Comparison of ENCODE assay signal across 7 cellular contexts in genomic region chr17:40123811-40124114, GRCh38. TPM values are rescaled to one million over a fixed set of nuclear protein-coding genes. Genes with fewer than 3 reads are reported as not detected.
DNase-seq lines count a peak whose midpoint lies in the region; ATAC-seq, FAIRE-seq and TF ChIP-seq lines count a peak whose summit lies in the region.

No MANE protein-coding gene starts in this region.

- peak overlapping the region; percentile 69 for H3K4me3 ChIP-seq in HUES64 (ENCODE audit: low read length)
- peak overlapping the region; percentile 70 to 99 (median 97) for H3K4me3 ChIP-seq in keratinocyte (ENCODE audit: control insufficient read depth in 2 of 3, extremely low read depth in 1 of 3, insufficient read depth in 2 of 3, low read depth in 1 of 3, low read length in 3 of 3)
- peak overlapping the region; percentile 88 to 97 for H3K4me3 ChIP-seq in stomach smooth muscle (ENCODE audit: low read length in 2 of 2)

- H4K20me1 ChIP-seq in keratinocyte (ENCODE audit: control insufficient read depth, extremely low read depth, insufficient read depth, low read length) = peaks cover 9% of the 10 kb centered on the region

- no peaks in the 10 kb centered on the region for H3K9me3 ChIP-seq in HUES64 (ENCODE audit: insufficient read depth, low read depth, low read length)
- no peaks in the 10 kb centered on the region for H3K9me3 ChIP-seq in keratinocyte (ENCODE audit: control insufficient read depth, low read depth, low read length)
- no peaks in the 10 kb centered on the region for H3K9me3 ChIP-seq in stomach smooth muscle (ENCODE audit: control insufficient read depth in 2 of 2, low read length in 2 of 2)

- no peaks in the 10 kb centered on the region for H3K9me3 Mint-ChIP-seq in activated naive CD8-positive, alpha-beta T cell treated with anti-CD3 and anti-CD28 coated beads, Interleukin-2, amount 10 ng/mL, durations not matched to agents 7 days and 5 days

- no peak for TF ChIP-seq CTCF in keratinocyte (optimal IDR thresholded peaks at IDR 0.05 in 1 of 3, IDR thresholded peaks at IDR 0.05 in 1 of 3, conservative IDR thresholded peaks at IDR 0.05 in 1 of 3; ENCODE audit: extremely low read depth in 1 of 3, insufficient read depth in 2 of 3, low read length in 3 of 3)

- H3K9ac ChIP-seq in HUES64 (ENCODE audit: low read depth, low read length) (peak overlapping the region; percentile 82; the same call in 1 of the 2 replicates), keratinocyte (ENCODE audit: control insufficient read depth, extremely low read depth, insufficient read depth, low read length) (peak overlapping the region; percentile 75), stomach smooth muscle (ENCODE audit: low read length in 2 of 2) (peak overlapping the region; percentile 84 to 86)

- no peaks in the 10 kb centered on the region for H3K9me1 ChIP-seq in keratinocyte (ENCODE audit: control insufficient read depth, extremely low read depth, insufficient read depth, low read length)

- H3K4me3 Mint-ChIP-seq in activated naive CD8-positive, alpha-beta T cell treated with anti-CD3 and anti-CD28 coated beads, Interleukin-2, amount 10 ng/mL, durations not matched to agents 7 days and 5 days = peak overlapping the region; percentile 93

- H2AFZ ChIP-seq in keratinocyte (ENCODE audit: control insufficient read depth, low read length) = no peak overlapping the region

- H3K27ac Mint-ChIP-seq in activated naive CD8-positive, alpha-beta T cell treated with anti-CD3 and anti-CD28 coated beads, Interleukin-2, amount 10 ng/mL, durations not matched to agents 7 days and 5 days = peak overlapping the region; percentile 89

- H3K27me3 ChIP-seq in HUES64 (ENCODE audit: insufficient read depth, low read length) = no peaks in the 10 kb centered on the region
- no peaks in the 10 kb centered on the region for H3K27me3 ChIP-seq in keratinocyte (ENCODE audit: control insufficient read depth, extremely low read depth, insufficient read depth, low read length)
- H3K27me3 ChIP-seq in stomach smooth muscle (ENCODE audit: control insufficient read depth in 1 of 2, insufficient read depth in 2 of 2, low read length in 2 of 2) = no peaks in the 10 kb centered on the region

- peak overlapping the region; percentile 99 for H3K4me2 ChIP-seq in keratinocyte (ENCODE audit: control insufficient read depth, extremely low read depth, insufficient read depth, low read depth, low read length)

- H3K36me3 Mint-ChIP-seq in activated naive CD8-positive, alpha-beta T cell treated with anti-CD3 and anti-CD28 coated beads, Interleukin-2, amount 10 ng/mL, durations not matched to agents 7 days and 5 days = peaks cover 23% of the 10 kb centered on the region

- POLR2A ChIA-PET in activated naive CD8-positive, alpha-beta T cell treated with anti-CD3 and anti-CD28 coated beads, Interleukin-2, amount 10 ng/mL, durations not matched to agents 7 days and 5 days (lab: Charles Lee) = interaction anchor here (0.6 to 5.6 kb wide), 13 partner anchors 10 to 1807 kb away, joined by 3 to 48 read pairs (median 5); partner anchors contain the start of genes CASC3, CDC6, ODAD4 and PSMD3

- H3K36me3 ChIP-seq in HUES64 (ENCODE audit: insufficient read depth, low read length) (peaks cover 43% of the 10 kb centered on the region), keratinocyte (ENCODE audit: control insufficient read depth in 2 of 2, extremely low read depth in 1 of 2, insufficient read depth in 2 of 2, low read length in 2 of 2) (peaks cover 7 to 21% of the 10 kb centered on the region in 2 experiments), stomach smooth muscle (ENCODE audit: control insufficient read depth in 2 of 2, insufficient read depth in 2 of 2, low read length in 2 of 2) (peaks cover 12% of the 10 kb centered on the region in 2 donors)

- H3K79me2 ChIP-seq in keratinocyte (ENCODE audit: control insufficient read depth, insufficient read depth, low read length) = peaks cover 65% of the 10 kb centered on the region

- H3K4me1 ChIP-seq in HUES64 (ENCODE audit: insufficient read depth, low read length) = peaks cover 9% of the 10 kb centered on the region
- H3K4me1 ChIP-seq in keratinocyte (ENCODE audit: control insufficient read depth, extremely low read depth, insufficient read depth, low read length) = peaks cover 19% of the 10 kb centered on the region
- peaks cover 27% of the 10 kb centered on the region for H3K4me1 ChIP-seq in stomach smooth muscle (ENCODE audit: control insufficient read depth, insufficient read depth, low read length)

- DNase-seq in activated naive CD8-positive, alpha-beta T cell treated with anti-CD3 and anti-CD28 coated beads, Interleukin-2, amount 10 ng/mL, durations not matched to agents 7 days and 5 days = no peak
- no peak for DNase-seq in keratinocyte (ENCODE audit: low read depth, low spot score)
- DNase-seq in NCI-H774 (lab: John Stamatoyannopoulos, UW) = no peak

- no peak for ATAC-seq in activated naive CD8-positive, alpha-beta T cell treated with anti-CD3 and anti-CD28 coated beads, Interleukin-2, amount 10 ng/mL, durations not matched to agents 7 days and 5 days (ENCODE audit: low read depth)
- no peak for ATAC-seq in HG03045 (IDR thresholded peaks at IDR 0.05; ENCODE audit: unreplicated experiment)
- ATAC-seq in HG03039 (IDR thresholded peaks at IDR 0.05; ENCODE audit: unreplicated experiment) = no peak

- no peak for FAIRE-seq in keratinocyte (lab: Jason Lieb, UNC)

- dilution Hi-C loops in keratinocyte (cut with MboI; ENCODE audit: extremely low pct_ligation_motif_present, low sequenced_read_pairs) = no loop called here

- no peak overlapping the region; the same call in 1 of the 2 replicates for H3K27ac ChIP-seq in HUES64 (ENCODE audit: low read depth, low read length)
- H3K27ac ChIP-seq in keratinocyte (ENCODE audit: control insufficient read depth, insufficient read depth, low read length) = peak overlapping the region; percentile 73
- peak overlapping the region; percentile 85 for H3K27ac ChIP-seq in stomach smooth muscle (ENCODE audit: low read length)

- no CpG with 5 or more reads among the region's 2 CpGs for WGBS in HUES64

- no peaks in the 10 kb centered on the region for H3K27me3 Mint-ChIP-seq in activated naive CD8-positive, alpha-beta T cell treated with anti-CD3 and anti-CD28 coated beads, Interleukin-2, amount 10 ng/mL, durations not matched to agents 7 days and 5 days

- peaks cover 30% of the 10 kb centered on the region for H3K4me1 Mint-ChIP-seq in activated naive CD8-positive, alpha-beta T cell treated with anti-CD3 and anti-CD28 coated beads, Interleukin-2, amount 10 ng/mL, durations not matched to agents 7 days and 5 days

RNA-seq across cellular contexts. Expression of gene MSL1, which starts 2.0 kb away (rescaled TPM):
- 59.7 TPM for polyA plus RNA-seq in HUES64 (2013, experiment 1 of 2)
- polyA plus RNA-seq in HUES64 (2013, experiment 2 of 2) = 65.8 TPM
- 100 to 1,000 TPM; 107 to 110 TPM for total RNA-seq in activated naive CD8-positive, alpha-beta T cell treated with anti-CD3 and anti-CD28 coated beads, Interleukin-2, amount 10 ng/mL, durations not matched to agents 7 days and 5 days
- polyA plus RNA-seq in keratinocyte = 41.8 to 66.8 TPM (median 56.9 TPM) in 3 replicates
- 54.9 TPM for polyA plus RNA-seq in keratinocyte (2011; ENCODE audit: low read depth)
- polyA plus RNA-seq in keratinocyte (2011; cell fraction: cytosol; rRNA removed) = 31.4 and 53.5 TPM in 2 replicates
- 106 and 140 TPM in 2 replicates for polyA plus RNA-seq in keratinocyte (2011; cell fraction: nucleus; rRNA removed)
- polyA plus RNA-seq in keratinocyte (2012; ENCODE audit: low replicate concordance) = 42.8 and 49.4 TPM in 2 replicates
- 9.9 to 38.5 TPM (median 27.3 TPM) in 3 replicates for polyA minus RNA-seq in keratinocyte
- 23.0 TPM for polyA minus RNA-seq in keratinocyte (2011; cell fraction: cytosol; rRNA and poly(A)+ RNA removed)
- polyA minus RNA-seq in keratinocyte (2011; cell fraction: nucleus; rRNA and poly(A)+ RNA removed) = 28.5 and 50.4 TPM in 2 replicates

RNA-seq across cellular contexts. Expression of gene CASC3, which starts 16.6 kb away (rescaled TPM):
- 73.5 TPM for polyA plus RNA-seq in HUES64 (2013, experiment 1 of 2)
- 79.0 TPM for polyA plus RNA-seq in HUES64 (2013, experiment 2 of 2)
- 100 to 1,000 TPM; 100 to 101 TPM for total RNA-seq in activated naive CD8-positive, alpha-beta T cell treated with anti-CD3 and anti-CD28 coated beads, Interleukin-2, amount 10 ng/mL, durations not matched to agents 7 days and 5 days
- polyA plus RNA-seq in keratinocyte = 17.3 to 32.1 TPM (median 26.9 TPM) in 3 replicates
- 37.1 TPM for polyA plus RNA-seq in keratinocyte (2011; ENCODE audit: low read depth)
- 15.8 and 24.7 TPM in 2 replicates for polyA plus RNA-seq in keratinocyte (2011; cell fraction: cytosol; rRNA removed)
- polyA plus RNA-seq in keratinocyte (2011; cell fraction: nucleus; rRNA removed) = 70.6 and 74.1 TPM in 2 replicates
- polyA plus RNA-seq in keratinocyte (2012; ENCODE audit: low replicate concordance) = 27.0 and 27.8 TPM in 2 replicates
- 12.6 to 81.1 TPM (median 23.1 TPM) in 3 replicates for polyA minus RNA-seq in keratinocyte
- polyA minus RNA-seq in keratinocyte (2011; cell fraction: cytosol; rRNA and poly(A)+ RNA removed) = 16.5 TPM
- 12.3 and 18.8 TPM in 2 replicates for polyA minus RNA-seq in keratinocyte (2011; cell fraction: nucleus; rRNA and poly(A)+ RNA removed)

RNA-seq across cellular contexts. Expression of gene NR1D1, which starts 23.4 kb away (rescaled TPM):
- 2.8 TPM for polyA plus RNA-seq in HUES64 (2013, experiment 1 of 2)
- polyA plus RNA-seq in HUES64 (2013, experiment 2 of 2) = 3.4 TPM
- 1 to 10 TPM; 5.0 to 5.8 TPM for total RNA-seq in activated naive CD8-positive, alpha-beta T cell treated with anti-CD3 and anti-CD28 coated beads, Interleukin-2, amount 10 ng/mL, durations not matched to agents 7 days and 5 days
- 0.46 to 7.5 TPM (median 1.0 TPM) in 3 replicates for polyA plus RNA-seq in keratinocyte
- polyA plus RNA-seq in keratinocyte (2011; ENCODE audit: low read depth) = 25.7 TPM
- polyA plus RNA-seq in keratinocyte (2011; cell fraction: cytosol; rRNA removed) = 2.4 and 5.9 TPM in 2 replicates
- polyA plus RNA-seq in keratinocyte (2011; cell fraction: nucleus; rRNA removed) = 8.9 and 15.2 TPM in 2 replicates
- polyA plus RNA-seq in keratinocyte (2012; ENCODE audit: low replicate concordance) = 12.2 and 71.1 TPM in 2 replicates
- polyA minus RNA-seq in keratinocyte = 2.1 to 31.5 TPM (median 3.6 TPM) in 3 replicates
- polyA minus RNA-seq in keratinocyte (2011; cell fraction: cytosol; rRNA and poly(A)+ RNA removed) = 7.7 TPM
- polyA minus RNA-seq in keratinocyte (2011; cell fraction: nucleus; rRNA and poly(A)+ RNA removed) = 5.7 and 10.2 TPM in 2 replicates

RNA-seq across cellular contexts. Expression of gene RAPGEFL1, which starts 53.5 kb away (rescaled TPM):
- 9.4 TPM for polyA plus RNA-seq in HUES64 (2013, experiment 1 of 2)
- 7.5 TPM for polyA plus RNA-seq in HUES64 (2013, experiment 2 of 2)
- total RNA-seq in activated naive CD8-positive, alpha-beta T cell treated with anti-CD3 and anti-CD28 coated beads, Interleukin-2, amount 10 ng/mL, durations not matched to agents 7 days and 5 days = 1 to 10 TPM; 4.9 to 5.4 TPM
- polyA plus RNA-seq in keratinocyte = 13.2 to 37.6 TPM (median 21.8 TPM) in 3 replicates
- 36.7 TPM for polyA plus RNA-seq in keratinocyte (2011; ENCODE audit: low read depth)
- polyA plus RNA-seq in keratinocyte (2011; cell fraction: cytosol; rRNA removed) = 12.2 and 17.2 TPM in 2 replicates
- polyA plus RNA-seq in keratinocyte (2011; cell fraction: nucleus; rRNA removed) = 56.0 and 73.6 TPM in 2 replicates
- polyA plus RNA-seq in keratinocyte (2012; ENCODE audit: low replicate concordance) = 10.0 and 79.0 TPM in 2 replicates
- 27.5 to 39.7 TPM (median 28.6 TPM) in 3 replicates for polyA minus RNA-seq in keratinocyte
- polyA minus RNA-seq in keratinocyte (2011; cell fraction: cytosol; rRNA and poly(A)+ RNA removed) = 13.4 TPM
- 21.4 and 23.1 TPM in 2 replicates for polyA minus RNA-seq in keratinocyte (2011; cell fraction: nucleus; rRNA and poly(A)+ RNA removed)
